In genomic region chrX:40952855-40953254, GRCh38 we compare ENCODE assay signal across 10 cellular contexts.
A peak's percentile ranks its signal among the peaks of the same experiment; 100 is the strongest.
DNase-seq lines count a peak whose midpoint lies in the region; ATAC-seq, FAIRE-seq and TF ChIP-seq lines count a peak whose summit lies in the region.
"Had no signal": no experiment of that assay in that cellular context is flagged by ENCODE, and none has a peak within 500 bp of the region (broad histone marks: within the 10 kb centered on the region; RNA-seq: fewer than 3 reads in every experiment).

No MANE protein-coding gene starts in this region.

- CTCF ChIA-PET in GM12878 (lab: Yijun Ruan, JAX): interaction anchor here (1.0 to 1.4 kb wide), 4 partner anchors 11 to 167 kb away, joined by 3 to 4 read pairs (median 3); no protein-coding TSS in a partner anchor

- peak overlapping the region; percentile 76 to 92 (median 87) for H3K4me3 Mint-ChIP-seq in IgD-negative memory B cell

- H3K4me2 ChIP-seq in GM12878 (ENCODE audit: control insufficient read depth, insufficient read depth): peak overlapping the region; percentile 56; the same call in 1 of the 2 replicates

- no peak for DNase-seq in GM12864 (ENCODE audit: low read depth)
- DNase-seq in GM12878 (ENCODE audit: low read depth, low spot score): peak; percentile 26
- no peak for DNase-seq in NCI-H128 (lab: John Stamatoyannopoulos, UW; ENCODE audit: unreplicated experiment)
- no peak for DNase-seq in midbrain (lab: John Stamatoyannopoulos, UW)
- DNase-seq in NCI-H82 (lab: John Stamatoyannopoulos, UW): no peak
- no peak for DNase-seq in GM13977 (ENCODE audit: low spot score)

- H3K9me3 ChIP-seq in GM12878 (replicated peaks; ENCODE audit: control insufficient read depth, insufficient read depth, low read length): peaks cover 3% of the 10 kb centered on the region; the same call in 2 of the 3 replicates
- H3K9me3 ChIP-seq in neutrophil: no peaks in the 10 kb centered on the region

- intact Hi-C loops in GM12878 (cut with micrococcal nuclease; ENCODE audit: unreplicated experiment): loop anchor here (2.0 to 5.0 kb wide), 2 partner anchors 82 to 129 kb away; no protein-coding TSS in a partner anchor

- H3K27ac ChIP-seq in GM12878 (ENCODE audit: control insufficient read depth, insufficient read depth) (peak overlapping the region; percentile 22; the same call in 1 of the 2 replicates), neutrophil (peak overlapping the region; percentile 41)
- H3K27ac ChIP-seq: VCaP had no signal

- peak overlapping the region; percentile 29 for H2AFZ ChIP-seq in GM12878 (ENCODE audit: control insufficient read depth, low read depth, low read length)

- FAIRE-seq in GM12878 (lab: Jason Lieb, UNC): peak; percentile 27

- no peaks in the 10 kb centered on the region for H3K36me3 Mint-ChIP-seq in IgD-negative memory B cell

- peaks cover 0 to 2% (median 0%) of the 10 kb centered on the region in 3 donors for H3K9me3 Mint-ChIP-seq in IgD-negative memory B cell

- RAD21 ChIA-PET in GM12878 (lab: Charles Lee; ENCODE audit: unreplicated experiment): interaction anchor here (0.7 to 1.7 kb wide), 7 partner anchors 20 to 228 kb away, joined by 3 to 11 read pairs (median 3); partner anchors contain the start of gene USP9X

- H3K79me2 ChIP-seq in GM12878 (ENCODE audit: control insufficient read depth, insufficient read depth, low read length): no peaks in the 10 kb centered on the region

- H3K4me1 Mint-ChIP-seq in IgD-negative memory B cell: peaks cover 7 to 9% (median 8%) of the 10 kb centered on the region in 3 donors

- in situ Hi-C loops in GM12878 (cut with MboI) (no loop called here), GM13977 (cut with MboI; ENCODE audit: low pct_unique_long_range_greater_than_20kb, low sequenced_read_pairs, unreplicated experiment) (no loop called here)

- POLR2A ChIA-PET in GM12878 (lab: Charles Lee): interaction anchor here (0.5 to 1.9 kb wide), 8 partner anchors 9 to 274 kb away, joined by 3 to 5 read pairs (median 4); partner anchors contain the start of gene USP9X

- WGBS in GM12878 (ENCODE audit: insufficient coverage, insufficient replicate concordance, low lambda C conversion rate, missing lambda C conversion rate): 15% methylated on average over 4 of the region's 4 CpGs

- SMC1A ChIA-PET in GM12878 (lab: Charles Lee; ENCODE audit: uncharacterized antibody, unreplicated experiment): interaction anchor here (0.5 to 1.5 kb wide), 9 partner anchors 16 to 409 kb away, joined by 3 to 8 read pairs (median 3); no protein-coding TSS in a partner anchor

- no TSS peak for BruUV-seq in GM12878 (replicated peaks; lab: Mats Ljungman, UMichigan)

- peak overlapping the region; percentile 9; the same call in 1 of the 2 replicates for H3K9ac ChIP-seq in GM12878 (ENCODE audit: control insufficient read depth, insufficient read depth, low read length)

- no peak for TF ChIP-seq POLR2A in GM12878 (IDR thresholded peaks at IDR 0.05; ENCODE audit: low read depth, low read length)

- no peak for TF ChIP-seq RAD21 in GM12878 (IDR thresholded peaks at IDR 0.05; ENCODE audit: insufficient read depth, low read depth, low read length)

- no peak for TF ChIP-seq CTCF in GM12864 (IDR thresholded peaks at IDR 0.05; ENCODE audit: low read depth, low read length, missing control alignments)
- TF ChIP-seq CTCF in GM12878 (IDR thresholded peaks at IDR 0.05 in 2 of 3, conservative IDR thresholded peaks at IDR 0.05 in 1 of 3; ENCODE audit: control insufficient read depth in 2 of 3, extremely low read depth in 1 of 3, insufficient read depth in 1 of 3, low read depth in 3 of 3, low read length in 3 of 3): no peak
- no peak for TF ChIP-seq CTCF in neutrophil (IDR thresholded peaks at IDR 0.05)
- no peak for TF ChIP-seq CTCF in GM13977 (IDR thresholded peaks at IDR 0.05; ENCODE audit: extremely low read depth, insufficient read depth, missing control alignments)

- no peaks in the 10 kb centered on the region for H4K20me1 ChIP-seq in GM12878 (ENCODE audit: control insufficient read depth, insufficient read depth)

- peak overlapping the region in 2 of 3 donors; percentile 64 to 90 for H3K27ac Mint-ChIP-seq in IgD-negative memory B cell

- ATAC-seq in GM12878: peak; percentile 84
- ATAC-seq: HCT116 had no signal

- H3K27me3 Mint-ChIP-seq in IgD-negative memory B cell: peaks cover 4% of the 10 kb centered on the region

- H3K27me3 ChIP-seq in GM12878 (replicated peaks in 1 of 2; ENCODE audit: control insufficient read depth in 2 of 2, insufficient read depth in 2 of 2, low read length in 1 of 2) (no peaks in the 10 kb centered on the region), neutrophil (no peaks in the 10 kb centered on the region)

- H3K4me1 ChIP-seq in GM12878 (ENCODE audit: control insufficient read depth, insufficient read depth, low read length) (no peaks in the 10 kb centered on the region; the same call in none of the 2 replicates), neutrophil (ENCODE audit: control insufficient read depth in 1 of 2, insufficient read depth in 1 of 2, low read depth in 1 of 2, low read length in 1 of 2) (peaks cover 0 to 9% of the 10 kb centered on the region in 2 experiments)

- no peak for TF ChIP-seq EP300 in GM12878 (IDR thresholded peaks at IDR 0.05; ENCODE audit: borderline replicate concordance in 1 of 2, control insufficient read depth in 1 of 2, low read depth in 2 of 2, low read length in 2 of 2)

- H3K36me3 ChIP-seq in GM12878 (ENCODE audit: control insufficient read depth in 2 of 2, insufficient read depth in 2 of 2, low read length in 1 of 2) (no peaks in the 10 kb centered on the region), neutrophil (no peaks in the 10 kb centered on the region)

- H3K4me3 ChIP-seq in GM12864 (ENCODE audit: low read depth, low read length) (peak overlapping the region; percentile 35; the same call in 1 of the 2 replicates), GM12878 (0 out of 2 replicates have a peak overlapping the region, but pooled peaks have one; percentile 25), neutrophil (ENCODE audit: low read depth in 1 of 2, low read length in 1 of 2) (peak overlapping the region; percentile 36 to 55)

TF ChIP-seq in GM12878, 131 proteins besides CTCF, POLR2A, EP300 and RAD21:
- TF ChIP-seq ZSCAN29 (IDR thresholded peaks at IDR 0.05) (no peak), SPI1 (IDR thresholded peaks at IDR 0.05; ENCODE audit: borderline replicate concordance, insufficient read depth, low read depth, low read length) (peak; percentile 24; the same call in 1 of the 2 replicates)
